Comparison of ENCODE assay signal across 17 cellular contexts in genomic region chr15:79370716-79371115, GRCh38. TPM values are rescaled to one million over a fixed set of nuclear protein-coding genes. Genes with fewer than 3 reads are reported as not detected.
DNase-seq lines count a peak whose midpoint lies in the region; ATAC-seq and TF ChIP-seq lines count a peak whose summit lies in the region.
"Had no signal": no experiment of that assay in that cellular context is flagged by ENCODE, and none has a peak within 500 bp of the region (broad histone marks: within the 10 kb centered on the region; RNA-seq: fewer than 3 reads in every experiment).

No MANE protein-coding gene starts in this region.

- no peaks in the 10 kb centered on the region for H3K36me3 ChIP-seq in lower lobe of right lung
- H3K36me3 ChIP-seq: BLaER1, sigmoid colon had no signal

- no peaks in the 10 kb centered on the region for H3K27me3 ChIP-seq in lower lobe of right lung (ENCODE audit: low read depth)
- H3K27me3 ChIP-seq: BLaER1, sigmoid colon had no signal

- no peaks in the 10 kb centered on the region for H3K9me3 ChIP-seq in lower lobe of right lung
- H3K9me3 ChIP-seq: sigmoid colon had no signal

- H3K27ac Mint-ChIP-seq in nephron progenitor cell (peak overlapping the region; percentile 36), glutamatergic neuron (ENCODE audit: unreplicated experiment) (no peak overlapping the region)
- H3K27ac Mint-ChIP-seq: activated naive CD8-positive, alpha-beta T cell treated with anti-CD3 and anti-CD28 coated beads, Interleukin-2, amount 50 U/mL, for 24 hours; memory B cell had no signal

- H3K9me3 Mint-ChIP-seq in nephron progenitor cell, result no peaks in the 10 kb centered on the region
- H3K9me3 Mint-ChIP-seq in glutamatergic neuron (ENCODE audit: unreplicated experiment), result no peaks in the 10 kb centered on the region
- H3K9me3 Mint-ChIP-seq: activated naive CD8-positive, alpha-beta T cell treated with anti-CD3 and anti-CD28 coated beads, Interleukin-2, amount 50 U/mL, for 24 hours; memory B cell had no signal

- H3K36me3 Mint-ChIP-seq in nephron progenitor cell (ENCODE audit: low read depth) (no peaks in the 10 kb centered on the region), glutamatergic neuron (ENCODE audit: unreplicated experiment) (no peaks in the 10 kb centered on the region)
- H3K36me3 Mint-ChIP-seq: memory B cell had no signal

- H3K27me3 Mint-ChIP-seq in nephron progenitor cell (ENCODE audit: low read depth, poor library complexity) (peaks cover 4% of the 10 kb centered on the region), glutamatergic neuron (ENCODE audit: unreplicated experiment) (no peaks in the 10 kb centered on the region)
- H3K27me3 Mint-ChIP-seq: activated naive CD8-positive, alpha-beta T cell treated with anti-CD3 and anti-CD28 coated beads, Interleukin-2, amount 50 U/mL, for 24 hours; memory B cell had no signal

- TF ChIP-seq CTCF in choroid plexus epithelial cell (conservative IDR thresholded peaks at IDR 0.05; ENCODE audit: low read depth, low read length) (no peak), nephron progenitor cell (IDR thresholded peaks at IDR 0.05) (no peak), lower lobe of right lung (IDR thresholded peaks at IDR 0.05) (no peak), glutamatergic neuron (IDR thresholded peaks at IDR 0.05; ENCODE audit: partially characterized antibody, unreplicated experiment) (no peak)

- H3K4me3 ChIP-seq in choroid plexus epithelial cell (ENCODE audit: low read depth, low read length), result no peak overlapping the region
- no peak overlapping the region for H3K4me3 ChIP-seq in lower lobe of right lung
- H3K4me3 ChIP-seq: BLaER1, sigmoid colon had no signal

- H3K27ac ChIP-seq in lower lobe of right lung, result no peak overlapping the region
- H3K27ac ChIP-seq: BLaER1, sigmoid colon had no signal

- H3K4me3 Mint-ChIP-seq in nephron progenitor cell, result no peak overlapping the region
- no peak overlapping the region for H3K4me3 Mint-ChIP-seq in glutamatergic neuron (ENCODE audit: unreplicated experiment)
- H3K4me3 Mint-ChIP-seq: activated naive CD8-positive, alpha-beta T cell treated with anti-CD3 and anti-CD28 coated beads, Interleukin-2, amount 50 U/mL, for 24 hours; memory B cell had no signal

- H3K4me1 Mint-ChIP-seq in nephron progenitor cell (peaks cover 20% of the 10 kb centered on the region), glutamatergic neuron (ENCODE audit: low read depth, unreplicated experiment) (no peaks in the 10 kb centered on the region)
- H3K4me1 Mint-ChIP-seq: activated naive CD8-positive, alpha-beta T cell treated with anti-CD3 and anti-CD28 coated beads, Interleukin-2, amount 50 U/mL, for 24 hours; memory B cell had no signal

- intact Hi-C loops in lower lobe of right lung (cut with DNase I), result no loop called here

- peak; percentile 15 for DNase-seq in GM03348 (ENCODE audit: low spot score)
- DNase-seq in RPMI7951 (ENCODE audit: low read depth), result peak; percentile 11
- peak; percentile 86 for DNase-seq in choroid plexus epithelial cell (ENCODE audit: low read depth)
- no peak for DNase-seq in nephron progenitor cell
- no peak for DNase-seq in lower lobe of right lung
- no peak for DNase-seq in NCI-H2227 treated with DMSO at 0.1 percent for 48 hours (lab: John Stamatoyannopoulos, UW)
- no peak for DNase-seq in glutamatergic neuron
- DNase-seq: activated naive CD8-positive, alpha-beta T cell treated with anti-CD3 and anti-CD28 coated beads, Interleukin-2, amount 50 U/mL, for 24 hours; NCI-H1105; NCI-H82; nucleus accumbens; sigmoid colon; stimulated activated CD4-positive, alpha-beta T cell treated with anti-CD3 and anti-CD28 coated beads, Interleukin-2, amount 100 ng/mL, for 48 hours; stimulated activated CD8-positive, alpha-beta memory T cell treated with anti-CD3 and anti-CD28 coated beads, Interleukin-4, amount 100 ng/mL, for 48 hours had no signal

- no peaks in the 10 kb centered on the region for H3K4me1 ChIP-seq in lower lobe of right lung
- H3K4me1 ChIP-seq: sigmoid colon had no signal

- no peak for ATAC-seq in lower lobe of right lung
- ATAC-seq in GM21825 (IDR thresholded peaks at IDR 0.05; ENCODE audit: unreplicated experiment), result no peak
- ATAC-seq: activated naive CD8-positive, alpha-beta T cell treated with anti-CD3 and anti-CD28 coated beads, Interleukin-2, amount 50 U/mL, for 24 hours had no signal

RNA-seq across cellular contexts. Expression of gene TMED3, which starts 59.8 kb away (rescaled TPM):
- total RNA-seq in RPMI7951 (2014; rRNA removed; shearing (Covaris generic)), result 119 and 130 TPM in 2 replicates
- total RNA-seq in lower lobe of right lung (45.2 TPM), glutamatergic neuron (ENCODE audit: unreplicated experiment) (32.1 TPM)

Comparison
In these comparisons a context has a peak if more than half of its experiments do, and no peak if none do; other contexts are left out.
1. DNase-seq: peak in GM03348 (single experiment), RPMI7951 (single experiment) and choroid plexus epithelial cell (single experiment); none in nephron progenitor cell (single experiment), lower lobe of right lung (single experiment), NCI-H2227 treated with DMSO at 0.1 percent for 48 hours (single experiment) and glutamatergic neuron (single experiment).